16 cellular contexts compared by ENCODE assay signal in the genomic region with DNA sequence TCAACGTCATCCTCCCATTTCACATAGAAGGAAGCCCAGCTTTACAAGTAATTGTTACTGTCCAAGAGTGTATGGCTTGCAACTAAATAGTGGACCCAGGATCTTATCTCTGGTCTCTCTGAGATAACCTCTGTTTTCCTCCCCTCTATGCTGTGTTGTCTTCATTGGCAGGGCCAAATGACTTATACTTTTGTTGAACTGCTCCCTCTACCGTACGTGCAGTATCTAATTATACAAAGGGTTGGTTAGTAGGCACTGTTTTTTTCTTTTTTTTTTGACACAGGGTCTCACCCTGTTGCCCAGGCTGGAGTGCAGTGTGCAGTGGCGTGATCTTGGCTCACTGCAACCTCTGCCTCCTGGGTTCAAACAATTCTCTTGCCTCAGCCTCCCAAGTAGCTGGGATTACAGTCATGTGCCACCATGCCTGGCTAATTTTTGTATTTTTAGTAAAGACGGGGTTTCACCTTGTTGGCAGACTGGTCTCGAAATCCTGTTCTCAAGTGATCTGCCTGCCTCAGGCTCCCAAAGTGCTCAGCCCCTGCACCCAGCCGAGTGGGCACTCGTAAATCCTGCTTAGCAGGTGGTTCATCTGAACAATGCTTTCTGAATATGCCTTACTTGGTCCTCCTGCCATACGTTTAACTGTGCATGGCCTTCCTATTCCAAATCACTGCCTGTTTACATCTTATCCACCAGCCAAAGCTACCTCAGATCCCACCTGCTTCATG.
"Had no signal": no experiment of that assay in that cellular context is flagged by ENCODE, and none has a peak within 500 bp of the region (broad histone marks: within the 10 kb centered on the region; RNA-seq: fewer than 3 reads in every experiment).

No MANE protein-coding gene starts in this region.

- DNase-seq: activated CD4-positive, alpha-beta T cell treated with anti-CD3 and anti-CD28 coated beads for 48 hours; activated CD8-positive, alpha-beta memory T cell treated with anti-CD3 and anti-CD28 coated beads for 24 hours; activated naive CD4-positive, alpha-beta T cell treated with Interleukin-2 at 50 U/mL for 16 hours; activated naive CD8-positive, alpha-beta T cell treated with anti-CD3 and anti-CD28 coated beads, Interleukin-2, amount 50 U/mL, for 24 hours; foreskin melanocyte; head of caudate nucleus; left cardiac atrium; midbrain; naive thymus-derived CD4-positive, alpha-beta T cell; posterior cingulate gyrus; small intestine; stomach had no signal

- H3K27ac ChIP-seq: ascending aorta, neutrophil, stomach, thoracic aorta had no signal

- H3K4me3 ChIP-seq: ascending aorta, lung, stomach, thoracic aorta had no signal

- H3K9me3 ChIP-seq: ascending aorta, neutrophil, stomach, thoracic aorta had no signal

- H3K27me3 ChIP-seq: ascending aorta, neutrophil had no signal

- ATAC-seq: activated naive CD8-positive, alpha-beta T cell treated with anti-CD3 and anti-CD28 coated beads, Interleukin-2, amount 50 U/mL, for 24 hours; left cardiac atrium; naive thymus-derived CD4-positive, alpha-beta T cell had no signal

- H3K4me1 ChIP-seq: ascending aorta had no signal

- H3K36me3 ChIP-seq: ascending aorta, neutrophil, stomach, thoracic aorta had no signal
